Comparison of ENCODE assay signal across 1 cellular context in genomic region chr16:8859913-8860881, GRCh38.
A peak's percentile ranks its signal among the peaks of the same experiment; 100 is the strongest.
TF ChIP-seq lines count a peak whose summit lies in the region.

No MANE protein-coding gene starts in this region.

TF ChIP-seq in HepG2, 621 proteins besides CTCF, POLR2A, EP300 and RAD21 (continued from another document and continues in another):
- no peak for TF ChIP-seq ZNF280D (CRISPR knock-in tag; IDR thresholded peaks at IDR 0.05)
- TF ChIP-seq, protein P1, sequence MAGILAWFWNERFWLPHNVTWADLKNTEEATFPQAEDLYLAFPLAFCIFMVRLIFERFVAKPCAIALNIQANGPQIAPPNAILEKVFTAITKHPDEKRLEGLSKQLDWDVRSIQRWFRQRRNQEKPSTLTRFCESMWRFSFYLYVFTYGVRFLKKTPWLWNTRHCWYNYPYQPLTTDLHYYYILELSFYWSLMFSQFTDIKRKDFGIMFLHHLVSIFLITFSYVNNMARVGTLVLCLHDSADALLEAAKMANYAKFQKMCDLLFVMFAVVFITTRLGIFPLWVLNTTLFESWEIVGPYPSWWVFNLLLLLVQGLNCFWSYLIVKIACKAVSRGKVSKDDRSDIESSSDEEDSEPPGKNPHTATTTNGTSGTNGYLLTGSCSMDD (CRISPR knock-in tag; IDR thresholded peaks at IDR 0.05): no peak
- TF ChIP-seq ZSCAN20 (CRISPR knock-in tag; IDR thresholded peaks at IDR 0.05; ENCODE audit: borderline replicate concordance): no peak
- 0 out of 2 replicates have a peak, but pooled peaks have one; percentile 53 for TF ChIP-seq FIP1L1 (IDR thresholded peaks at IDR 0.05; ENCODE audit: borderline replicate concordance, insufficient read depth, low read depth, low read length)
- TF ChIP-seq SIX1 (CRISPR knock-in tag; IDR thresholded peaks at IDR 0.05; ENCODE audit: borderline replicate concordance): peak; percentile 77; the same call in 1 of the 2 replicates
- TF ChIP-seq, protein P2, sequence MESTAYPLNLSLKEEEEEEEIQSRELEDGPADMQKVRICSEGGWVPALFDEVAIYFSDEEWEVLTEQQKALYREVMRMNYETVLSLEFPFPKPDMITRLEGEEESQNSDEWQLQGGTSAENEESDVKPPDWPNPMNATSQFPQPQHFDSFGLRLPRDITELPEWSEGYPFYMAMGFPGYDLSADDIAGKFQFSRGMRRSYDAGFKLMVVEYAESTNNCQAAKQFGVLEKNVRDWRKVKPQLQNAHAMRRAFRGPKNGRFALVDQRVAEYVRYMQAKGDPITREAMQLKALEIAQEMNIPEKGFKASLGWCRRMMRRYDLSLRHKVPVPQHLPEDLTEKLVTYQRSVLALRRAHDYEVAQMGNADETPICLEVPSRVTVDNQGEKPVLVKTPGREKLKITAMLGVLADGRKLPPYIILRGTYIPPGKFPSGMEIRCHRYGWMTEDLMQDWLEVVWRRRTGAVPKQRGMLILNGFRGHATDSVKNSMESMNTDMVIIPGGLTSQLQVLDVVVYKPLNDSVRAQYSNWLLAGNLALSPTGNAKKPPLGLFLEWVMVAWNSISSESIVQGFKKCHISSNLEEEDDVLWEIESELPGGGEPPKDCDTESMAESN (CRISPR knock-in tag; conservative IDR thresholded peaks at IDR 0.05): peak; percentile 85; the same call in 1 of the 2 replicates
- TF ChIP-seq ZNF354B (CRISPR knock-in tag; IDR thresholded peaks at IDR 0.05): peak; percentile 94; the same call in 1 of the 2 replicates
- TF ChIP-seq HMGXB4 (CRISPR knock-in tag; IDR thresholded peaks at IDR 0.05; ENCODE audit: borderline replicate concordance in 1 of 2, low read depth in 1 of 2): no peak; a peak in 2 of 4 replicates
- peak; percentile 50 for TF ChIP-seq ZNF225 (CRISPR knock-in tag; IDR thresholded peaks at IDR 0.05)
- no peak for TF ChIP-seq ELF4 (CRISPR knock-in tag; IDR thresholded peaks at IDR 0.05; ENCODE audit: borderline replicate concordance)
- TF ChIP-seq ATRX (CRISPR knock-in tag; IDR thresholded peaks at IDR 0.05; ENCODE audit: borderline replicate concordance): no peak
- TF ChIP-seq BRD4 (CRISPR knock-in tag; IDR thresholded peaks at IDR 0.05): no peak
- TF ChIP-seq, protein P3, sequence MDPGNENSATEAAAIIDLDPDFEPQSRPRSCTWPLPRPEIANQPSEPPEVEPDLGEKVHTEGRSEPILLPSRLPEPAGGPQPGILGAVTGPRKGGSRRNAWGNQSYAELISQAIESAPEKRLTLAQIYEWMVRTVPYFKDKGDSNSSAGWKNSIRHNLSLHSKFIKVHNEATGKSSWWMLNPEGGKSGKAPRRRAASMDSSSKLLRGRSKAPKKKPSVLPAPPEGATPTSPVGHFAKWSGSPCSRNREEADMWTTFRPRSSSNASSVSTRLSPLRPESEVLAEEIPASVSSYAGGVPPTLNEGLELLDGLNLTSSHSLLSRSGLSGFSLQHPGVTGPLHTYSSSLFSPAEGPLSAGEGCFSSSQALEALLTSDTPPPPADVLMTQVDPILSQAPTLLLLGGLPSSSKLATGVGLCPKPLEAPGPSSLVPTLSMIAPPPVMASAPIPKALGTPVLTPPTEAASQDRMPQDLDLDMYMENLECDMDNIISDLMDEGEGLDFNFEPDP (CRISPR knock-in tag; conservative IDR thresholded peaks at IDR 0.05): no peak
- TF ChIP-seq HNRNPL (IDR thresholded peaks at IDR 0.05; ENCODE audit: low read depth, low read length): no peak
- TF ChIP-seq ARHGAP35 (CRISPR knock-in tag; IDR thresholded peaks at IDR 0.05; ENCODE audit: borderline replicate concordance): peak; percentile 30; the same call in 1 of the 2 replicates
- TF ChIP-seq ZNF749 (CRISPR knock-in tag; IDR thresholded peaks at IDR 0.05; ENCODE audit: borderline replicate concordance): peak; percentile 84; the same call in 1 of the 2 replicates
- TF ChIP-seq ZKSCAN5 (CRISPR knock-in tag; IDR thresholded peaks at IDR 0.05): 0 out of 2 replicates have a peak, but pooled peaks have one; percentile 13
- peak; percentile 98 for TF ChIP-seq TGIF2 (CRISPR knock-in tag; IDR thresholded peaks at IDR 0.05)
- TF ChIP-seq AHDC1 (CRISPR knock-in tag; IDR thresholded peaks at IDR 0.05; ENCODE audit: borderline replicate concordance): peak; percentile 84
- peak; percentile 98 for TF ChIP-seq PATZ1 (CRISPR knock-in tag; IDR thresholded peaks at IDR 0.05)
- no peak; the same call in 1 of the 2 replicates for TF ChIP-seq HES4 (CRISPR knock-in tag; IDR thresholded peaks at IDR 0.05; ENCODE audit: borderline replicate concordance)
- TF ChIP-seq NR2F6 (IDR thresholded peaks at IDR 0.05): peak; percentile 100
- peak; percentile 100 for TF ChIP-seq NR2F6 (CRISPR knock-in tag; IDR thresholded peaks at IDR 0.05)
- no peak for TF ChIP-seq PLSCR1 (CRISPR knock-in tag; IDR thresholded peaks at IDR 0.05; ENCODE audit: borderline replicate concordance)
- TF ChIP-seq TBX3 (IDR thresholded peaks at IDR 0.05; ENCODE audit: borderline replicate concordance): no peak
- TF ChIP-seq SATB2 (CRISPR knock-in tag; IDR thresholded peaks at IDR 0.05): no peak
- peak; percentile 93; the same call in 1 of the 2 replicates for TF ChIP-seq STAT6 (CRISPR knock-in tag; IDR thresholded peaks at IDR 0.05; ENCODE audit: borderline replicate concordance)
- TF ChIP-seq FOXK1 (CRISPR knock-in tag; IDR thresholded peaks at IDR 0.05; ENCODE audit: borderline replicate concordance, low read depth): peak; percentile 88; the same call in 1 of the 2 replicates
- TF ChIP-seq ZNF7 (CRISPR knock-in tag; IDR thresholded peaks at IDR 0.05): peak; percentile 67; the same call in 1 of the 2 replicates
- TF ChIP-seq, protein P4, sequence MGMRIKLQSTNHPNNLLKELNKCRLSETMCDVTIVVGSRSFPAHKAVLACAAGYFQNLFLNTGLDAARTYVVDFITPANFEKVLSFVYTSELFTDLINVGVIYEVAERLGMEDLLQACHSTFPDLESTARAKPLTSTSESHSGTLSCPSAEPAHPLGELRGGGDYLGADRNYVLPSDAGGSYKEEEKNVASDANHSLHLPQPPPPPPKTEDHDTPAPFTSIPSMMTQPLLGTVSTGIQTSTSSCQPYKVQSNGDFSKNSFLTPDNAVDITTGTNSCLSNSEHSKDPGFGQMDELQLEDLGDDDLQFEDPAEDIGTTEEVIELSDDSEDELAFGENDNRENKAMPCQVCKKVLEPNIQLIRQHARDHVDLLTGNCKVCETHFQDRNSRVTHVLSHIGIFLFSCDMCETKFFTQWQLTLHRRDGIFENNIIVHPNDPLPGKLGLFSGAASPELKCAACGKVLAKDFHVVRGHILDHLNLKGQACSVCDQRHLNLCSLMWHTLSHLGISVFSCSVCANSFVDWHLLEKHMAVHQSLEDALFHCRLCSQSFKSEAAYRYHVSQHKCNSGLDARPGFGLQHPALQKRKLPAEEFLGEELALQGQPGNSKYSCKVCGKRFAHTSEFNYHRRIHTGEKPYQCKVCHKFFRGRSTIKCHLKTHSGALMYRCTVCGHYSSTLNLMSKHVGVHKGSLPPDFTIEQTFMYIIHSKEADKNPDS (CRISPR knock-in tag; IDR thresholded peaks at IDR 0.05): no peak
